Comparison of ENCODE assay signal across 18 cellular contexts in genomic region chr18:58114766-58115165, GRCh38.
DNase-seq lines count a peak whose midpoint lies in the region; ATAC-seq, FAIRE-seq and TF ChIP-seq lines count a peak whose summit lies in the region.
"Had no signal": no experiment of that assay in that cellular context is flagged by ENCODE, and none has a peak within 500 bp of the region (broad histone marks: within the 10 kb centered on the region; RNA-seq: fewer than 3 reads in every experiment).

No MANE protein-coding gene starts in this region.

- no peaks in the 10 kb centered on the region for H3K23me2 ChIP-seq in H9 (ENCODE audit: insufficient read length, low read depth, low read length, poor library complexity, severe bottlenecking)

- no peak overlapping the region for H4K91ac ChIP-seq in H9 (ENCODE audit: insufficient read length, low read depth, low read length)

- H3K4me1 ChIP-seq in H9 (ENCODE audit: insufficient read depth, low read length): peaks cover 7% of the 10 kb centered on the region; the same call in 1 of the 2 replicates

- H3K9ac ChIP-seq in H9 (ENCODE audit: extremely low read depth, insufficient read length, low read length): no peak overlapping the region

- H3K9me3 ChIP-seq in H9 (ENCODE audit: control insufficient read depth, low read depth, low read length): no peaks in the 10 kb centered on the region

- H2BK20ac ChIP-seq in H9 (ENCODE audit: low read depth, low read length, poor library complexity, severe bottlenecking): no peak overlapping the region

- FAIRE-seq in urothelium cell line (lab: Jason Lieb, UNC): no peak
- FAIRE-seq: A204.1, GM19239, H1, K562 had no signal

- H3K18ac ChIP-seq in H9 (ENCODE audit: insufficient read length, low read depth, low read length): no peak overlapping the region

- ATAC-seq in HG02798 (IDR thresholded peaks at IDR 0.05; ENCODE audit: poor library complexity, unreplicated experiment): no peak
- ATAC-seq: HCT116, K562 had no signal

- no peaks in the 10 kb centered on the region for H3K79me1 ChIP-seq in H9 (ENCODE audit: insufficient read depth, low read depth, low read length, poor library complexity, severe bottlenecking)

- H2BK12ac ChIP-seq in H9 (ENCODE audit: insufficient read length, low read depth, low read length): no peak overlapping the region

- H3K4me1 Mint-ChIP-seq in H9 (peaks cover 62 to 73% of the 10 kb centered on the region in 2 experiments), glutamatergic neuron (ENCODE audit: low read depth, unreplicated experiment) (peaks cover 72% of the 10 kb centered on the region)

- no peak overlapping the region for H3K27ac ChIP-seq in H9 (ENCODE audit: insufficient read length, low read depth, low read length)

- H2AK5ac ChIP-seq in H9 (ENCODE audit: insufficient read length, low read length): no peak overlapping the region

- no peak overlapping the region for H3K4me3 Mint-ChIP-seq in H9
- no peak overlapping the region for H3K4me3 Mint-ChIP-seq in glutamatergic neuron (ENCODE audit: unreplicated experiment)
- H3K4me3 Mint-ChIP-seq: B cell; CD4-positive, alpha-beta T cell had no signal

- H3T11ph ChIP-seq in H9 (ENCODE audit: low read length): no peak overlapping the region

- H2BK15ac ChIP-seq in H9 (ENCODE audit: low read depth, low read length): no peak overlapping the region

- no peak overlapping the region for H3K23ac ChIP-seq in H9 (ENCODE audit: insufficient read length, low read depth, low read length)

- H3K27me3 ChIP-seq in H9 (ENCODE audit: insufficient read depth, low read length): no peaks in the 10 kb centered on the region

- H4K5ac ChIP-seq in H9 (ENCODE audit: insufficient read length, low read depth, low read length): no peak overlapping the region

- H3K9me3 Mint-ChIP-seq in H9 (no peaks in the 10 kb centered on the region), glutamatergic neuron (ENCODE audit: unreplicated experiment) (peaks cover 3% of the 10 kb centered on the region)
- H3K9me3 Mint-ChIP-seq: CD4-positive, alpha-beta T cell had no signal

- TF ChIP-seq CTCF in H9 (conservative IDR thresholded peaks at IDR 0.05): no peak
- no peak for TF ChIP-seq CTCF in glutamatergic neuron (IDR thresholded peaks at IDR 0.05; ENCODE audit: partially characterized antibody, unreplicated experiment)

- no peak overlapping the region for H2BK120ac ChIP-seq in H9 (ENCODE audit: low read depth, low read length, poor library complexity, severe bottlenecking)

- H3K27ac Mint-ChIP-seq in H9: peak overlapping the region in 2 of 3 experiments; percentile 78 to 79; a peak in 2 of 7 replicates
- peak overlapping the region; percentile 64 for H3K27ac Mint-ChIP-seq in glutamatergic neuron (ENCODE audit: unreplicated experiment)
- H3K27ac Mint-ChIP-seq: B cell; CD4-positive, alpha-beta T cell had no signal

- WGBS in H9 (ENCODE audit: extremely low coverage, insufficient read length, low lambda C conversion rate): no CpG with 5 or more reads among the region's 6 CpGs

- no peak overlapping the region for H3K4ac ChIP-seq in H9 (ENCODE audit: low read depth, low read length)

- H3K56ac ChIP-seq in H9 (ENCODE audit: insufficient read length, low read depth, low read length): no peak overlapping the region

- no peak for DNase-seq in H9
- DNase-seq in NCI-H82 treated with DMSO at 0.1 percent for 48 hours (lab: John Stamatoyannopoulos, UW; ENCODE audit: unreplicated experiment): peak; percentile 96
- DNase-seq in glutamatergic neuron: no peak
- DNase-seq in NCI-H1436 treated with DMSO at 0.1 percent for 48 hours (lab: John Stamatoyannopoulos, UW): no peak
- no peak for DNase-seq in urothelium cell line (ENCODE audit: low spot score)
- DNase-seq in cerebellar nuclear complex (lab: John Stamatoyannopoulos, UW): no peak
- DNase-seq: C1 segment of cervical spinal cord; Calu3; CD4-positive, alpha-beta T cell; DMS153; GF-D8 had no signal

- no peaks in the 10 kb centered on the region for H4K20me1 ChIP-seq in H9 (ENCODE audit: control insufficient read depth, insufficient read depth, insufficient read length)

- no peak overlapping the region for H2BK5ac ChIP-seq in H9 (ENCODE audit: insufficient read length, low read length)

- peaks cover 2% of the 10 kb centered on the region; the same call in 1 of the 2 replicates for H3K79me2 ChIP-seq in H9 (ENCODE audit: insufficient read depth, low read length)

- no peak overlapping the region for H3K14ac ChIP-seq in H9 (ENCODE audit: insufficient read depth, low read length)

- H2AFZ ChIP-seq in H9 (ENCODE audit: low read length): no peak overlapping the region

- no peaks in the 10 kb centered on the region for H3K27me3 Mint-ChIP-seq in H9 (ENCODE audit: low read depth)
- peaks cover 14% of the 10 kb centered on the region for H3K27me3 Mint-ChIP-seq in glutamatergic neuron (ENCODE audit: unreplicated experiment)
- H3K27me3 Mint-ChIP-seq: B cell had no signal

- no peak overlapping the region for H3K4me2 ChIP-seq in H9 (ENCODE audit: insufficient read depth, insufficient read length, low read length)

- H3K36me3 Mint-ChIP-seq in H9 (ENCODE audit: insufficient read depth in 1 of 3, low read depth in 3 of 3) (no peaks in the 10 kb centered on the region), glutamatergic neuron (ENCODE audit: unreplicated experiment) (no peaks in the 10 kb centered on the region)

- no peak overlapping the region for H4K8ac ChIP-seq in H9 (replicated peaks; ENCODE audit: insufficient read length, low read depth, low read length)
